In the genomic region with DNA sequence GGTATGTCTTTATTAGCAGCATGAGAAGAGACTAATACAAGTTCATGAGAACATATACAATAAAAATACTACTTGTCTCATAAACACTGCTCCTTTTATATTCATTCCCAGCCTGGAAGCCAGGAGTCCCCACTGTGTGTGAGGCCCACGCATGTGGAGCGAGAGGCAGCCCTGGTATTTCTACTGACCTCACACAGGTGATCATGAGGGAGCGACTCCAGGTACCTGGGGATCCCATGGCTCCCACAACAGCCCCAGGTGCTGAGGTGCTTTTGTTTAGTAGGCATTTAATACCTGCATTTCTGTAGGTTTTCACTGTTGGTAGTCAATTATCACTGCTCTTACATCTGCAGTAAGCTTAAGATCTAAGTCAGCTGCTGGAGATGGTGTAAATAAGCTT, we compare ENCODE assay signal across 18 cellular contexts.
"Had no signal": no experiment of that assay in that cellular context is flagged by ENCODE, and none has a peak within 500 bp of the region (broad histone marks: within the 10 kb centered on the region; RNA-seq: fewer than 3 reads in every experiment).

No MANE protein-coding gene starts in this region.

- DNase-seq: cerebellar nuclear complex; effector CD4-positive, alpha-beta T cell; foreskin melanocyte; head of caudate nucleus; left colon; left ventricle myocardium superior; mesenchymal stem cell; naive B cell; sigmoid colon; stimulated activated CD4-positive, alpha-beta T cell treated with anti-CD3 and anti-CD28 coated beads, Interleukin-12 subunit alpha, Interleukin-12 subunit beta, amount 100 ng/mL, for 4 hours; stimulated activated naive CD4-positive, alpha-beta T cell treated with Interleukin-2 at 50 U/mL for 16 hours; tibial artery; upper lobe of right lung had no signal

- H3K4me3 Mint-ChIP-seq: naive B cell had no signal

- H3K27me3 ChIP-seq: hepatocyte, right atrium auricular region, sigmoid colon, suprapubic skin, tibial artery, upper lobe of right lung had no signal

- H3K9me3 ChIP-seq: right atrium auricular region, sigmoid colon, suprapubic skin, tibial artery, upper lobe of right lung had no signal

- ATAC-seq: left colon, left ventricle myocardium superior, upper lobe of right lung had no signal

- H3K27me3 Mint-ChIP-seq: naive B cell had no signal

- H3K9me3 Mint-ChIP-seq: naive B cell had no signal

- H2AFZ ChIP-seq: hepatocyte had no signal

- H3K4me2 ChIP-seq: hepatocyte had no signal

- H3K36me3 ChIP-seq: right atrium auricular region, sigmoid colon, suprapubic skin, tibial artery, upper lobe of right lung had no signal

- H3K4me1 ChIP-seq: tibial artery had no signal

- H3K4me3 ChIP-seq: hepatocyte, lung, right atrium auricular region, sigmoid colon, skin epidermis, suprapubic skin, tibial artery, upper lobe of right lung had no signal

- H3K27ac ChIP-seq: hepatocyte, right atrium auricular region, sigmoid colon, skin epidermis, suprapubic skin, tibial artery, upper lobe of right lung had no signal

- H3K36me3 Mint-ChIP-seq: naive B cell had no signal
